ENCODE assay signal across 18 cellular contexts in the genomic region with DNA sequence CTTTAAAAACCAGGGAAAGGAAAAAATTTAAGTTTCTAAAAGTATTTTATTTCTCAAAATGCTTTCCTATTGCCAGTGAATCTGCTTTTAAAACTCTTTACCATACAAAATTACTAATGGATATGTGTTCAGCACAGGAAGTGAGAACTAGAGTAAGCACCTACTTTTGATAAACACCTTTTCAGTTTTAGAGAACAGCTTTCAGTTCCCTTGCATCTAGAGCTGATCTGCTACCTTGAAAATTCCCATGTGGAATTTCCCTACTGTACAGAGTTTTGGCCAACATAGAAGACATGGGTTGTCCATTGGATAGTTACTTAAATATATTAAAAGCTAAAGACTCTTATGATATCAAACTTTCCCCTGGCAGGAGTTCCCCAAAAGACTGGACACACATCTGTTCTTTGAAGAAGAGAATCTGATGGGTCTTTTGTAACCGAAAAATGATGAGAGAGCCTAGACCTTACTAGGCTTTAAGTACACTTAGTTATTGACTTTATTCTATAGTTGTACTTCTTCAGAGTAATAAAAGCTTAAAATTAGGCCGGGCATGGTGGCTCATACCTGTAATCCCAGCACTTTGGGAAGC.
A peak's percentile ranks its signal among the peaks of the same experiment; 100 is the strongest.
DNase-seq lines count a peak whose midpoint lies in the region; ATAC-seq, FAIRE-seq and TF ChIP-seq lines count a peak whose summit lies in the region.
"Had no signal": no experiment of that assay in that cellular context is flagged by ENCODE, and none has a peak within 500 bp of the region (broad histone marks: within the 10 kb centered on the region; RNA-seq: fewer than 3 reads in every experiment).

No MANE protein-coding gene starts in this region.

- H3K27ac Mint-ChIP-seq in HFFc6 = no peak overlapping the region
- H3K27ac Mint-ChIP-seq: CD14-positive monocyte had no signal

- no peak overlapping the region for H3K4me3 Mint-ChIP-seq in HFFc6
- H3K4me3 Mint-ChIP-seq: CD14-positive monocyte had no signal

- ATAC-seq in GM19023 (IDR thresholded peaks at IDR 0.05; ENCODE audit: unreplicated experiment) (peak; percentile 57), HG02588 (IDR thresholded peaks at IDR 0.05; ENCODE audit: unreplicated experiment) (peak; percentile 59), HG03097 (IDR thresholded peaks at IDR 0.05; ENCODE audit: low FRiP score, unreplicated experiment) (peak; percentile 67), left ventricle myocardium superior (no peak)
- ATAC-seq: HepG2 had no signal

- TF ChIP-seq CTCF in HFFc6 (IDR thresholded peaks at IDR 0.05) = no peak

- no peak for DNase-seq in GM12891 (ENCODE audit: insufficient read length, low spot score)
- DNase-seq in NCI-H510A (lab: John Stamatoyannopoulos, UW) = no peak
- DNase-seq in LoVo (ENCODE audit: low spot score) = no peak
- no peak for DNase-seq in left ventricle myocardium superior
- DNase-seq in HFFc6 = no peak
- DNase-seq: COR-L47, DMS53, HCEC 1CT, MG63, NCI-H1092 treated with DMSO at 0.1 percent for 48 hours, NCI-H1694, PC-9 had no signal

- H3K36me3 Mint-ChIP-seq in HFFc6 (ENCODE audit: low read depth) = no peaks in the 10 kb centered on the region
- H3K36me3 Mint-ChIP-seq: CD14-positive monocyte had no signal

- H3K27me3 Mint-ChIP-seq in HFFc6 (ENCODE audit: insufficient read depth) = no peaks in the 10 kb centered on the region

- intact Hi-C loops in left ventricle myocardium superior (cut with micrococcal nuclease) = no loop called here

- no peak for TF ChIP-seq POLR2A in GM12891 (IDR thresholded peaks at IDR 0.05; ENCODE audit: low read depth, low read length)

- no peaks in the 10 kb centered on the region for H3K4me1 Mint-ChIP-seq in HFFc6 (ENCODE audit: low read depth)
- H3K4me1 Mint-ChIP-seq: CD14-positive monocyte had no signal

- FAIRE-seq in GM12891 (lab: Jason Lieb, UNC) = no peak
- FAIRE-seq: A204.1, HepG2 had no signal

- peaks cover 25% of the 10 kb centered on the region for H3K9me3 Mint-ChIP-seq in HFFc6

TF ChIP-seq in GM12891, 5 proteins besides CTCF, POLR2A, EP300 and RAD21:
- TF ChIP-seq POU2F2 (IDR thresholded peaks at IDR 0.05; ENCODE audit: low read depth, low read length) (no peak), POLR2AphosphoS5 (IDR thresholded peaks at IDR 0.05; ENCODE audit: low read depth, low read length) (no peak), SPI1 (IDR thresholded peaks at IDR 0.05; ENCODE audit: low read depth, low read length) (peak; percentile 91), TAF1 (IDR thresholded peaks at IDR 0.05; ENCODE audit: low read depth, low read length) (no peak)
